18 cellular contexts compared by ENCODE assay signal in genomic region chr6:75167426-75167825, GRCh38. TPM values are rescaled to one million over a fixed set of nuclear protein-coding genes. Genes with fewer than 3 reads are reported as not detected.
A peak's percentile ranks its signal among the peaks of the same experiment; 100 is the strongest.
DNase-seq lines count a peak whose midpoint lies in the region; ATAC-seq, FAIRE-seq and TF ChIP-seq lines count a peak whose summit lies in the region.
"Had no signal": no experiment of that assay in that cellular context is flagged by ENCODE, and none has a peak within 500 bp of the region (broad histone marks: within the 10 kb centered on the region; RNA-seq: fewer than 3 reads in every experiment).

No MANE protein-coding gene starts in this region.

- peak; percentile 26 for DNase-seq in LHCN-M2 (ENCODE audit: low read depth)
- DNase-seq in smooth muscle cell (lab: John Stamatoyannopoulos, UW; ENCODE audit: unreplicated experiment), result no peak
- DNase-seq in stimulated activated CD4-positive, alpha-beta T cell treated with anti-CD3 and anti-CD28 coated beads, Interleukin-2, amount 100 ng/mL, for 24 hours, result no peak
- DNase-seq in omental fat pad (ENCODE audit: low spot score), result no peak
- DNase-seq in NCI-H1694 (lab: John Stamatoyannopoulos, UW), result no peak
- DNase-seq: AML-193, DMS79, H9, NCI-H187 treated with DMSO at 0.1 percent for 48 hours, NCI-H226, NCI-H524, NCI-H82, PC-9 had no signal

- no peaks in the 10 kb centered on the region for H3K79me2 ChIP-seq in smooth muscle cell (ENCODE audit: low read depth)

- H2AFZ ChIP-seq in smooth muscle cell (ENCODE audit: low read depth), result no peak overlapping the region
- H2AFZ ChIP-seq: PC-9 had no signal

- ATAC-seq in HG02852 (IDR thresholded peaks at IDR 0.05; ENCODE audit: unreplicated experiment), result no peak
- ATAC-seq in omental fat pad (ENCODE audit: low FRiP score), result no peak

- WGBS in mesodermal cell (ENCODE audit: insufficient coverage in 2 of 2), 2 experiments, result no CpG with 5 or more reads among the region's 3 CpGs
- 75% methylated on average over 3 of the region's 3 CpGs for WGBS in smooth muscle cell (ENCODE audit: low lambda C conversion rate)

- peak; percentile 53 for FAIRE-seq in endometrium (lab: Jason Lieb, UNC)

- H3F3A ChIP-seq in smooth muscle cell (ENCODE audit: low read depth), result no peaks in the 10 kb centered on the region

- TF ChIP-seq CTCF in smooth muscle cell (IDR thresholded peaks at IDR 0.05; ENCODE audit: borderline replicate concordance, insufficient read depth, poor library complexity, severe bottlenecking), result no peak
- no peak for TF ChIP-seq CTCF in omental fat pad (IDR thresholded peaks at IDR 0.05)

- no peaks in the 10 kb centered on the region for H4K20me1 ChIP-seq in smooth muscle cell (ENCODE audit: low read depth)

- no peaks in the 10 kb centered on the region for H3K4me1 ChIP-seq in mesodermal cell (ENCODE audit: control insufficient read depth, insufficient read depth, low read length, poor library complexity, severe bottlenecking)
- H3K4me1 ChIP-seq in smooth muscle cell (ENCODE audit: low read depth), result no peaks in the 10 kb centered on the region

- H3K4me3 ChIP-seq in mesodermal cell (ENCODE audit: extremely low read depth, insufficient read depth, low read length, poor library complexity, severe bottlenecking) (no peak overlapping the region), smooth muscle cell (no peak overlapping the region)
- H3K4me3 ChIP-seq: PC-9 had no signal

- peak overlapping the region; percentile 50 for H3K9ac ChIP-seq in smooth muscle cell (ENCODE audit: low read depth)

- H3K27ac ChIP-seq in mesodermal cell (ENCODE audit: low read depth, low read length, severe bottlenecking) (peak overlapping the region; percentile 46), smooth muscle cell (ENCODE audit: low read depth) (peak overlapping the region; percentile 25)
- H3K27ac ChIP-seq: C4-2B, HL-60, PC-9 had no signal

- H3K4me2 ChIP-seq in smooth muscle cell, result no peak overlapping the region
- H3K4me2 ChIP-seq: PC-9 had no signal

- no peaks in the 10 kb centered on the region for H3K27me3 ChIP-seq in smooth muscle cell (ENCODE audit: low read depth)

- H3K36me3 ChIP-seq in mesodermal cell (ENCODE audit: control insufficient read depth, insufficient read depth, low read length) (no peaks in the 10 kb centered on the region), smooth muscle cell (ENCODE audit: low read depth) (peaks cover 8% of the 10 kb centered on the region)

- no peaks in the 10 kb centered on the region for H3K9me3 ChIP-seq in mesodermal cell (ENCODE audit: control insufficient read depth, low read length)
- H3K9me3 ChIP-seq in smooth muscle cell (replicated peaks; ENCODE audit: low read depth), result peaks cover 5% of the 10 kb centered on the region

RNA-seq across cellular contexts. Expression of gene COL12A1, which starts 38.4 kb away (rescaled TPM):
- total RNA-seq in LHCN-M2 (2014; rRNA removed), result 29.0 and 31.5 TPM in 2 replicates
- polyA plus RNA-seq in LHCN-M2 (2012), result 23.4 TPM
- 23.2 TPM for polyA plus RNA-seq in mesodermal cell (2013, experiment 1 of 2)
- polyA plus RNA-seq in mesodermal cell (2013, experiment 2 of 2), result 15.9 TPM
- 154 and 214 TPM in 2 replicates for total RNA-seq in smooth muscle cell
- polyA plus RNA-seq in smooth muscle cell, result 27.9 and 44.2 TPM in 2 replicates
- total RNA-seq in omental fat pad, result 100 to 1,000 TPM; 125 to 589 (median 192) TPM
